Comparison of ENCODE assay signal across 25 cellular contexts in genomic region chr16:918068-918467, GRCh38. TPM values are rescaled to one million over a fixed set of nuclear protein-coding genes. Genes with fewer than 3 reads are reported as not detected.
DNase-seq lines count a peak whose midpoint lies in the region; TF ChIP-seq lines count a peak whose summit lies in the region.
"Had no signal": no experiment of that assay in that cellular context is flagged by ENCODE, and none has a peak within 500 bp of the region (broad histone marks: within the 10 kb centered on the region; RNA-seq: fewer than 3 reads in every experiment).

No MANE protein-coding gene starts in this region.

- TF ChIP-seq CTCF in fibroblast of villous mesenchyme (IDR thresholded peaks at IDR 0.05; ENCODE audit: insufficient read depth, low read depth, low read length): no peak
- TF ChIP-seq CTCF in osteocyte (IDR thresholded peaks at IDR 0.05): no peak
- no peak for TF ChIP-seq CTCF in CD14-positive monocyte (IDR thresholded peaks at IDR 0.05)

- H3K4me3 Mint-ChIP-seq in osteocyte (ENCODE audit: unreplicated experiment): no peak overlapping the region
- H3K4me3 Mint-ChIP-seq in CD14-positive monocyte: no peak overlapping the region
- H3K4me3 Mint-ChIP-seq: activated CD4-positive, alpha-beta memory T cell treated with anti-CD3 and anti-CD28 coated beads for 36 hours; activated naive CD8-positive, alpha-beta T cell treated with anti-CD3 and anti-CD28 coated beads, Interleukin-2, amount 50 U/mL, for 24 hours; CD4-positive, alpha-beta memory T cell; HFFc6; naive B cell; stimulated activated naive B cell treated with anti-CD40 and anti-IgM and Interleukin-4, amounts not matched to agents 10 μg/mL and 1 μg/mL and 100 μg/mL, for 72 hours; T-helper 1 cell treated with Interleukin-12 subunit alpha and Interleukin-12 subunit beta and Interleukin-4 antibody, amounts not matched to agents 30 μg/mL and 1 μg/mL, for 36 hours had no signal

- H3K27ac Mint-ChIP-seq in osteocyte (ENCODE audit: unreplicated experiment) (peak overlapping the region; percentile 76), CD14-positive monocyte (no peak overlapping the region)
- H3K27ac Mint-ChIP-seq: activated CD4-positive, alpha-beta memory T cell treated with anti-CD3 and anti-CD28 coated beads for 36 hours; activated naive CD8-positive, alpha-beta T cell treated with anti-CD3 and anti-CD28 coated beads, Interleukin-2, amount 50 U/mL, for 24 hours; CD4-positive, alpha-beta memory T cell; HFFc6; naive B cell; stimulated activated naive B cell treated with anti-CD40 and anti-IgM and Interleukin-4, amounts not matched to agents 10 μg/mL and 1 μg/mL and 100 μg/mL, for 72 hours; T-helper 1 cell treated with Interleukin-12 subunit alpha and Interleukin-12 subunit beta and Interleukin-4 antibody, amounts not matched to agents 30 μg/mL and 1 μg/mL, for 36 hours had no signal

- H3K36me3 Mint-ChIP-seq in osteocyte (ENCODE audit: unreplicated experiment) (peaks cover 12% of the 10 kb centered on the region), CD14-positive monocyte (peaks cover 7 to 9% of the 10 kb centered on the region in 2 donors)

- intact Hi-C loops in CD14-positive monocyte (cut with micrococcal nuclease): no loop called here

- H3K4me1 Mint-ChIP-seq in osteocyte (ENCODE audit: unreplicated experiment): peaks cover 32% of the 10 kb centered on the region
- H3K4me1 Mint-ChIP-seq in CD14-positive monocyte: no peaks in the 10 kb centered on the region
- H3K4me1 Mint-ChIP-seq: activated naive CD8-positive, alpha-beta T cell treated with anti-CD3 and anti-CD28 coated beads, Interleukin-2, amount 50 U/mL, for 24 hours had no signal

- no peaks in the 10 kb centered on the region for H3K27me3 Mint-ChIP-seq in osteocyte (ENCODE audit: unreplicated experiment)
- H3K27me3 Mint-ChIP-seq in CD14-positive monocyte (ENCODE audit: low read depth in 3 of 3): peaks cover 0 to 4% (median 0%) of the 10 kb centered on the region in 3 donors
- H3K27me3 Mint-ChIP-seq: activated CD4-positive, alpha-beta memory T cell treated with anti-CD3 and anti-CD28 coated beads for 36 hours; activated naive CD8-positive, alpha-beta T cell treated with anti-CD3 and anti-CD28 coated beads, Interleukin-2, amount 50 U/mL, for 24 hours; CD4-positive, alpha-beta memory T cell; naive B cell; stimulated activated naive B cell treated with anti-CD40 and anti-IgM and Interleukin-4, amounts not matched to agents 10 μg/mL and 1 μg/mL and 100 μg/mL, for 72 hours had no signal

- peak; percentile 32 for DNase-seq in DMS79 (lab: John Stamatoyannopoulos, UW)
- DNase-seq in NCI-H69 (lab: John Stamatoyannopoulos, UW): peak; percentile 85
- DNase-seq in fibroblast of villous mesenchyme (ENCODE audit: low read depth): peak; percentile 17
- DNase-seq in osteocyte (ENCODE audit: extremely low spot score, unreplicated experiment): no peak
- DNase-seq in CD14-positive monocyte (ENCODE audit: low spot score): no peak
- DNase-seq in cerebellar nuclear complex (lab: John Stamatoyannopoulos, UW): no peak
- DNase-seq in activated CD8-positive, alpha-beta memory T cell treated with anti-CD3 and anti-CD28 coated beads, Interleukin-2, amount 50 U/mL, for 48 hours: no peak
- DNase-seq in HCEC 1CT: no peak
- DNase-seq: activated CD4-positive, alpha-beta memory T cell treated with anti-CD3 and anti-CD28 coated beads for 36 hours; activated gamma-delta T cell; activated naive CD8-positive, alpha-beta T cell treated with anti-CD3 and anti-CD28 coated beads, Interleukin-2, amount 50 U/mL, for 24 hours; activated T-cell treated with anti-CD3 and anti-CD28 coated beads for 4 hours; CD4-positive, alpha-beta memory T cell; DND-41; HFFc6; mesendoderm; naive B cell; NCI-H1930; stimulated activated CD4-positive, alpha-beta T cell treated with anti-CD3 and anti-CD28 coated beads, Interleukin-2, amount 100 ng/mL, for 48 hours; stimulated activated naive B cell treated with anti-CD40 and anti-IgM and Interleukin-4, amounts not matched to agents 10 μg/mL and 1 μg/mL and 100 μg/mL, for 72 hours; testis had no signal

- no peaks in the 10 kb centered on the region for H3K9me3 Mint-ChIP-seq in osteocyte (ENCODE audit: unreplicated experiment)
- peaks cover 4 to 29% (median 18%) of the 10 kb centered on the region in 7 donors for H3K9me3 Mint-ChIP-seq in CD14-positive monocyte
- H3K9me3 Mint-ChIP-seq: activated CD4-positive, alpha-beta memory T cell treated with anti-CD3 and anti-CD28 coated beads for 36 hours; activated naive CD8-positive, alpha-beta T cell treated with anti-CD3 and anti-CD28 coated beads, Interleukin-2, amount 50 U/mL, for 24 hours had no signal

- no peak overlapping the region for H3K4me3 ChIP-seq in fibroblast of villous mesenchyme (ENCODE audit: low read depth, low read length)
- H3K4me3 ChIP-seq: GM12878, prostate gland, testis had no signal

RNA-seq across cellular contexts. Expression of gene LMF1, which starts 52.7 kb away (rescaled TPM):
- total RNA-seq in fibroblast of villous mesenchyme: 13.0 and 15.8 TPM in 2 replicates
- total RNA-seq in osteocyte: 24.6 and 27.4 TPM in 2 replicates
- 10 to 100 TPM in 1 of 2 donors, 1 to 10 TPM in 1; 5.9 to 10.6 TPM for polyA plus RNA-seq in CD14-positive monocyte
- total RNA-seq: HT1080 had no signal

Comparison
In these comparisons a context has a peak if more than half of its experiments do, and no peak if none do; other contexts are left out.
1. DNase-seq: peak in DMS79 (single experiment), NCI-H69 (single experiment) and fibroblast of villous mesenchyme (single experiment); none in osteocyte (single experiment), CD14-positive monocyte (single experiment), cerebellar nuclear complex (0 of 2), activated CD8-positive, alpha-beta memory T cell treated with anti-CD3 and anti-CD28 coated beads, Interleukin-2, amount 50 U/mL, for 48 hours (single experiment) and HCEC 1CT (single experiment).